In genomic region chr20:11826334-11826733, GRCh38 we compare ENCODE assay signal across 22 cellular contexts.
"Had no signal": no experiment of that assay in that cellular context is flagged by ENCODE, and none has a peak within 500 bp of the region (broad histone marks: within the 10 kb centered on the region; RNA-seq: fewer than 3 reads in every experiment).

No MANE protein-coding gene starts in this region.

- H3K27ac ChIP-seq: coronary artery, esophagus squamous epithelium, gastrocnemius medialis, heart left ventricle, hepatocyte, left lung, ovary, right lobe of liver, stomach, testis, tibial artery had no signal

- H3K4me1 ChIP-seq: esophagus squamous epithelium, gastrocnemius medialis, left lung, right lobe of liver, testis, tibial artery had no signal

- ATAC-seq: gastrocnemius medialis; heart left ventricle; left cardiac atrium; left lung; naive thymus-derived CD8-positive, alpha-beta T cell; right lobe of liver; stimulated activated effector memory CD8-positive, alpha-beta T cell treated with anti-CD3 and anti-CD28 coated beads, Interleukin-12 subunit alpha, Interleukin-12 subunit beta, amount 100 ng/mL, for 72 hours had no signal

- DNase-seq: dermis blood vessel endothelial cell; effector memory CD4-positive, alpha-beta T cell; esophagus squamous epithelium; foreskin fibroblast; gastrocnemius medialis; heart left ventricle; left cardiac atrium; left lung; mesendoderm; naive thymus-derived CD8-positive, alpha-beta T cell; nephron progenitor cell; ovary; right lobe of liver; stimulated activated CD4-positive, alpha-beta T cell treated with anti-CD3 and anti-CD28 coated beads, Interleukin-2, amount 100 ng/mL, for 24 hours; stimulated activated CD4-positive, alpha-beta T cell treated with anti-CD3 and anti-CD28 coated beads, Interleukin-4, amount 100 ng/mL, for 24 hours; stimulated activated naive CD4-positive, alpha-beta T cell treated with Interleukin-2 at 50 U/mL for 16 hours; stomach; testis; tibial artery had no signal

- H3K36me3 ChIP-seq: esophagus squamous epithelium, gastrocnemius medialis, heart left ventricle, left lung, ovary, right lobe of liver, stomach, tibial artery had no signal

- H3K27me3 ChIP-seq: esophagus squamous epithelium, gastrocnemius medialis, heart left ventricle, hepatocyte, left lung, ovary, right lobe of liver, stomach, testis, tibial artery had no signal

- H3K79me2 ChIP-seq: hepatocyte had no signal

- H3K4me2 ChIP-seq: hepatocyte had no signal

- H3K9me3 ChIP-seq: esophagus squamous epithelium, gastrocnemius medialis, heart left ventricle, left lung, right lobe of liver, stomach, testis, tibial artery had no signal

- H2AFZ ChIP-seq: hepatocyte had no signal

- H3K4me3 ChIP-seq: coronary artery, esophagus squamous epithelium, gastrocnemius medialis, heart left ventricle, hepatocyte, left lung, ovary, right lobe of liver, stomach, testis, tibial artery had no signal
